ENCODE assay signal across 22 cellular contexts in genomic region chr19:31943305-31943704, GRCh38.
DNase-seq lines count a peak whose midpoint lies in the region; ATAC-seq, FAIRE-seq and TF ChIP-seq lines count a peak whose summit lies in the region.
"Had no signal": no experiment of that assay in that cellular context is flagged by ENCODE, and none has a peak within 500 bp of the region (broad histone marks: within the 10 kb centered on the region; RNA-seq: fewer than 3 reads in every experiment).

No MANE protein-coding gene starts in this region.

- no peak overlapping the region for H2BK5ac ChIP-seq in H1 (ENCODE audit: low read depth, low read length)

- H3K27me3 ChIP-seq in heart left ventricle (no peaks in the 10 kb centered on the region), H1 (replicated peaks in 1 of 4; ENCODE audit: control insufficient read depth in 3 of 4, extremely low read depth in 1 of 4, insufficient read depth in 3 of 4, low read length in 3 of 4) (no peaks in the 10 kb centered on the region)
- H3K27me3 ChIP-seq: BLaER1, cardiac muscle cell, upper lobe of right lung had no signal

- H3K27ac Mint-ChIP-seq in nephron progenitor cell = no peak overlapping the region

- H3K9ac ChIP-seq in H1 (replicated peaks in 1 of 4; ENCODE audit: extremely low read depth in 1 of 4, low read depth in 3 of 4, low read length in 3 of 4) = no peak overlapping the region
- H3K9ac ChIP-seq: BLaER1 had no signal

- H4K20me1 ChIP-seq in H1 (replicated peaks in 1 of 2; ENCODE audit: control insufficient read depth in 1 of 2, insufficient read depth in 2 of 2, low read length in 2 of 2) = no peaks in the 10 kb centered on the region
- H4K20me1 ChIP-seq: BLaER1 had no signal

- no peak overlapping the region for H3K14ac ChIP-seq in H1 (ENCODE audit: insufficient read length)

- H3K79me1 ChIP-seq in H1 (ENCODE audit: low read depth, low read length) = no peaks in the 10 kb centered on the region

- no peaks in the 10 kb centered on the region for H3K36me3 ChIP-seq in heart left ventricle
- no peaks in the 10 kb centered on the region for H3K36me3 ChIP-seq in H1 (ENCODE audit: control insufficient read depth in 2 of 4, insufficient read depth in 4 of 4, low read length in 3 of 4)
- H3K36me3 ChIP-seq: BLaER1, cardiac muscle cell, upper lobe of right lung had no signal

- no peak overlapping the region for H3K4me3 ChIP-seq in heart left ventricle
- H3K4me3 ChIP-seq in H1 (ENCODE audit: extremely low read depth in 1 of 4, insufficient read depth in 2 of 4, low read depth in 3 of 4, low read length in 4 of 4) = no peak overlapping the region
- H3K4me3 ChIP-seq: BLaER1, cardiac muscle cell, mucosa of descending colon, upper lobe of right lung had no signal

- POLR2A ChIA-PET in H1 (lab: Charles Lee; ENCODE audit: partially characterized antibody) = no interaction called here

- WGBS in heart left ventricle, 4 donors = 30 to 37% (median 33%) methylated on average over 11 of the region's 11 CpGs
- 85 to 100% methylated on average over 2 to 11 of the region's 11 CpGs for WGBS in H1 (ENCODE audit: extremely low coverage in 1 of 2, insufficient coverage in 1 of 2, insufficient read length in 1 of 2, insufficient replicate concordance in 2 of 2, low coverage in 1 of 2, low lambda C conversion rate in 2 of 2, missing lambda C conversion rate in 1 of 2), 2 experiments

- peak; percentile 27 to 48; a peak in 3 of 4 replicates for TF ChIP-seq RAD21 in H1 (IDR thresholded peaks at IDR 0.05 in 1 of 2, conservative IDR thresholded peaks at IDR 0.05 in 1 of 2; ENCODE audit: low read depth in 2 of 2, low read length in 2 of 2)

- H2BK12ac ChIP-seq in H1 (ENCODE audit: low read depth, low read length) = no peak overlapping the region

- intact Hi-C loops in left ventricle myocardium superior (cut with micrococcal nuclease) = no loop called here
- intact Hi-C loops in heart left ventricle (cut with DNase I) = no loop called here

- no peak overlapping the region for H2BK15ac ChIP-seq in H1 (ENCODE audit: low read length)

- FAIRE-seq in H1 (lab: Jason Lieb, UNC) = no peak

- H4K5ac ChIP-seq in H1 (ENCODE audit: insufficient read length, low read depth, low read length) = no peak overlapping the region

- TF ChIP-seq CTCF in heart left ventricle (IDR thresholded peaks at IDR 0.05) (peak in 1 of 12 donors; percentile 8), H1 (IDR thresholded peaks at IDR 0.05; ENCODE audit: control extremely low read depth in 1 of 3, insufficient read depth in 1 of 3, low read depth in 1 of 3, low read length in 3 of 3) (peak in 2 of 3 experiments; percentile 29 to 39; a peak in 2 of 4 replicates), nephron progenitor cell (IDR thresholded peaks at IDR 0.05) (peak; percentile 43)

- no peak overlapping the region for H3K27ac ChIP-seq in heart left ventricle
- H3K27ac ChIP-seq in H1 (ENCODE audit: low read depth, low read length) = no peak overlapping the region
- H3K27ac ChIP-seq: BLaER1, cardiac muscle cell, upper lobe of right lung had no signal

- ATAC-seq in left ventricle myocardium superior (peak; percentile 31), heart left ventricle (no peak), HG03025 (IDR thresholded peaks at IDR 0.05; ENCODE audit: low FRiP score, unreplicated experiment) (no peak), GM18861 (IDR thresholded peaks at IDR 0.05; ENCODE audit: unreplicated experiment) (no peak)
- ATAC-seq: mucosa of descending colon, right cardiac atrium, Right ventricle myocardium inferior, upper lobe of right lung had no signal

- H3K9me3 ChIP-seq in heart left ventricle (no peaks in the 10 kb centered on the region), H1 (ENCODE audit: insufficient read depth in 2 of 2, low read depth in 1 of 2, low read length in 1 of 2) (no peaks in the 10 kb centered on the region)
- H3K9me3 ChIP-seq: BLaER1, Caco-2, mucosa of descending colon, upper lobe of right lung had no signal

- no peak overlapping the region for H2BK120ac ChIP-seq in H1 (replicated peaks; ENCODE audit: low read depth, low read length)

- no peak for TF ChIP-seq EP300 in H1 (IDR thresholded peaks at IDR 0.05; ENCODE audit: borderline replicate concordance in 1 of 2, low read depth in 2 of 2, low read length in 2 of 2)

- no peaks in the 10 kb centered on the region for H3K79me2 ChIP-seq in H1 (ENCODE audit: control insufficient read depth in 1 of 2, insufficient read depth in 2 of 2, low read length in 2 of 2)

- TF ChIP-seq POLR2A in heart left ventricle (IDR thresholded peaks at IDR 0.05) = no peak
- no peak for TF ChIP-seq POLR2A in H1 (IDR thresholded peaks at IDR 0.05; ENCODE audit: control extremely low read depth in 1 of 2, low read depth in 2 of 2, low read length in 2 of 2)

- no peaks in the 10 kb centered on the region for H3K36me3 Mint-ChIP-seq in nephron progenitor cell (ENCODE audit: low read depth)

- no peaks in the 10 kb centered on the region for H3K23me2 ChIP-seq in H1 (ENCODE audit: low read depth, low read length)

- H3K4me1 Mint-ChIP-seq in nephron progenitor cell = peaks cover 38% of the 10 kb centered on the region

- H3K4ac ChIP-seq in H1 (replicated peaks; ENCODE audit: insufficient read length, low read depth, low read length) = no peak overlapping the region

- no peak overlapping the region for H3K4me3 Mint-ChIP-seq in nephron progenitor cell

- H2AK5ac ChIP-seq in H1 (ENCODE audit: low read depth, low read length) = no peak overlapping the region

- H3K9me3 Mint-ChIP-seq in nephron progenitor cell = no peaks in the 10 kb centered on the region

- no peak overlapping the region for H3K23ac ChIP-seq in H1 (ENCODE audit: insufficient read length)

- H3K4me2 ChIP-seq in H1 (ENCODE audit: insufficient read depth in 1 of 2, low read depth in 2 of 2, low read length in 2 of 2) = no peak overlapping the region
- H3K4me2 ChIP-seq: BLaER1 had no signal

- no peak overlapping the region for H4K8ac ChIP-seq in H1 (ENCODE audit: extremely low read depth, insufficient read depth, low read length)

- peaks cover 11% of the 10 kb centered on the region for H3K27me3 Mint-ChIP-seq in nephron progenitor cell (ENCODE audit: low read depth, poor library complexity)

- H4K91ac ChIP-seq in H1 (replicated peaks; ENCODE audit: insufficient read length, low read length) = no peak overlapping the region

- CTCF ChIA-PET in H1 (lab: Charles Lee; ENCODE audit: partially characterized antibody) = interaction anchor here (1.1 kb wide), 1 partner anchor 262 kb away, joined by 3 read pairs; no protein-coding TSS in a partner anchor

- peaks cover 0 to 10% (median 0%) of the 10 kb centered on the region in 12 donors for H3K4me1 ChIP-seq in heart left ventricle
- H3K4me1 ChIP-seq in H1 (replicated peaks in 1 of 4; ENCODE audit: control insufficient read depth in 3 of 4, insufficient read depth in 4 of 4, low read length in 3 of 4) = no peaks in the 10 kb centered on the region
- H3K4me1 ChIP-seq: Caco-2, upper lobe of right lung had no signal

- H3K18ac ChIP-seq in H1 (ENCODE audit: extremely low read depth, low read length) = no peak overlapping the region

- DNase-seq in left ventricle myocardium superior = no peak
- no peak for DNase-seq in heart left ventricle
- no peak for DNase-seq in H1 (ENCODE audit: low read depth in 1 of 2, low spot score in 2 of 2)
- DNase-seq in nephron progenitor cell = peak; percentile 43
- DNase-seq in NCI-H524 (lab: John Stamatoyannopoulos, UW) = no peak
- no peak for DNase-seq in T-helper 2 cell
- DNase-seq: activated naive CD4-positive, alpha-beta T cell treated with anti-CD3 and anti-CD28 coated beads, Interleukin-2, amount 50 U/mL, for 16 hours; Caco-2; head of caudate nucleus; KBM-7; MM.1S; mucosa of descending colon; NCI-H1417 treated with DMSO at 0.1 percent for 48 hours; occipital lobe; OCI-M1; upper lobe of right lung had no signal

- H3K56ac ChIP-seq in H1 (replicated peaks; ENCODE audit: insufficient read length, low read depth, low read length) = no peak overlapping the region

- H2BK20ac ChIP-seq in H1 (ENCODE audit: low read length) = no peak overlapping the region

- no peak overlapping the region for H2AFZ ChIP-seq in H1 (ENCODE audit: low read length)

TF ChIP-seq in H1, 55 proteins besides CTCF, POLR2A, EP300 and RAD21:
- TF ChIP-seq BRCA1 (IDR thresholded peaks at IDR 0.05; ENCODE audit: low read depth, low read length) (no peak), SRF (IDR thresholded peaks at IDR 0.05; ENCODE audit: low read depth, low read length) (no peak), KDM4A (IDR thresholded peaks at IDR 0.05; ENCODE audit: low read depth, low read length, severe bottlenecking) (no peak), E2F6 (IDR thresholded peaks at IDR 0.05) (no peak), JUND (IDR thresholded peaks at IDR 0.05; ENCODE audit: low read length) (no peak), SIX5 (IDR thresholded peaks at IDR 0.05; ENCODE audit: low read depth, low read length) (no peak), TBP (IDR thresholded peaks at IDR 0.05; ENCODE audit: low read depth, low read length) (no peak), SAP30 (IDR thresholded peaks at IDR 0.05; ENCODE audit: insufficient read depth, insufficient replicate concordance, low read length) (no peak), CHD2 (IDR thresholded peaks at IDR 0.05; ENCODE audit: low read length) (no peak), KDM5A (IDR thresholded peaks at IDR 0.05; ENCODE audit: low read length) (no peak), BACH1 (IDR thresholded peaks at IDR 0.05; ENCODE audit: low read length) (no peak), FOSL1 (IDR thresholded peaks at IDR 0.05; ENCODE audit: insufficient read depth, low read depth, low read length) (no peak), ASH2L (IDR thresholded peaks at IDR 0.05; ENCODE audit: low read length) (no peak), SP1 (IDR thresholded peaks at IDR 0.05; ENCODE audit: low read depth, low read length) (no peak), TCF12 (IDR thresholded peaks at IDR 0.05; ENCODE audit: low read depth, low read length) (no peak), GTF2F1 (IDR thresholded peaks at IDR 0.05; ENCODE audit: borderline replicate concordance, low read depth, low read length) (no peak), PHF8 (conservative IDR thresholded peaks at IDR 0.05; ENCODE audit: low read depth, low read length) (no peak), SUZ12 (IDR thresholded peaks at IDR 0.05; ENCODE audit: low read length) (no peak), CHD1 (IDR thresholded peaks at IDR 0.05; ENCODE audit: low read depth, low read length) (no peak)
